In genomic region chr3:64459711-64460110, GRCh38 we compare ENCODE assay signal across 16 cellular contexts.
"Had no signal": no experiment of that assay in that cellular context is flagged by ENCODE, and none has a peak within 500 bp of the region (broad histone marks: within the 10 kb centered on the region; RNA-seq: fewer than 3 reads in every experiment).

No MANE protein-coding gene starts in this region.

- H3K4me3 Mint-ChIP-seq: activated naive CD8-positive, alpha-beta T cell; activated T-cell treated with anti-CD3 and anti-CD28 coated beads, Interleukin-2, amount 50 U/mL, for 24 hours; natural killer cell had no signal

- H3K27ac Mint-ChIP-seq: activated naive CD8-positive, alpha-beta T cell; activated T-cell treated with anti-CD3 and anti-CD28 coated beads, Interleukin-2, amount 50 U/mL, for 24 hours; natural killer cell had no signal

- H3K27ac ChIP-seq: cardiac muscle cell, thoracic aorta had no signal

- H3K27me3 ChIP-seq: cardiac muscle cell had no signal

- H3K9me3 ChIP-seq: mucosa of descending colon, thoracic aorta had no signal

- H3K9me3 Mint-ChIP-seq: activated T-cell treated with anti-CD3 and anti-CD28 coated beads, Interleukin-2, amount 50 U/mL, for 24 hours had no signal

- H3K36me3 ChIP-seq: cardiac muscle cell, thoracic aorta had no signal

- H3K36me3 Mint-ChIP-seq: activated naive CD8-positive, alpha-beta T cell; natural killer cell had no signal

- DNase-seq: activated effector memory CD4-positive, alpha-beta T cell treated with Interleukin-2 at 50 U/mL for 16 hours; activated T-cell treated with anti-CD3 and anti-CD28 coated beads, Interleukin-2, amount 50 U/mL, for 24 hours; aorta; cortex of kidney; effector CD8-positive, alpha-beta T cell; hypothalamus; mucosa of descending colon; natural killer cell; occipital lobe; stimulated activated CD4-positive, alpha-beta T cell treated with anti-CD3 and anti-CD28 coated beads, Interleukin-2, amount 100 ng/mL, for 48 hours; stimulated activated naive CD8-positive, alpha-beta T cell treated with anti-CD3 and anti-CD28 coated beads, Interleukin-15, Interleukin-2, amounts not matched to agents 100 U/mL and 50 U/mL, for 24 hours had no signal

- ATAC-seq: activated CD4-positive, CD25-positive, alpha-beta regulatory T cell treated with anti-CD3 and anti-CD28 coated beads, Interleukin-2, amount 50 U/mL, for 24 hours; mucosa of descending colon; natural killer cell; sciatic nerve; stimulated activated naive CD8-positive, alpha-beta T cell treated with anti-CD3 and anti-CD28 coated beads, Interleukin-15, Interleukin-2, amounts not matched to agents 100 U/mL and 50 U/mL, for 24 hours had no signal

- H3K4me3 ChIP-seq: cardiac muscle cell, mucosa of descending colon, thoracic aorta had no signal
